In the genomic region with DNA sequence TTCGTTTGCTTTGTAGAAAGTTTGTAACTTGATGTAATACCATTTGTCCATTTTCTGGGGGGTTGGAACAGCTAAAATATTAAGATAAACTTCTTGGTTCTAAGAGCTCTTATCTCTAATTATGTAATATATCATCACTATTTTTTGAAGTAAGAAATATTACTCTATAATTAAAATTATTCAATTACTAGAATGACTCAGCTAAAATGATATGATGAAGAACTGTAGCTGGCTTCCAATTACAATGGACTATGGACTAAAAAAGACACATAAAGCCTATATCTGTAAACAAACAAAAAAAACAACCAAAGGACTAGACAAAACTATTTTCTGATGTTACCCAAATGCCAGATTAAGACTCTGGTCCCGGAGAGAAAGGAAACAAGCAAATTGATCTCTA, we compare ENCODE assay signal across 26 cellular contexts.
"Had no signal": no experiment of that assay in that cellular context is flagged by ENCODE, and none has a peak within 500 bp of the region (broad histone marks: within the 10 kb centered on the region; RNA-seq: fewer than 3 reads in every experiment).

No MANE protein-coding gene starts in this region.

- H3K27me3 Mint-ChIP-seq: dendritic cell treated with granulocyte-macrophage colony-stimulating factor and Interleukin-4, amounts not matched to agents 40 ng/mL and 50 ng/mL, for 4 days; effector memory CD8-positive, alpha-beta T cell; naive thymus-derived CD4-positive, alpha-beta T cell had no signal

- H3K4me3 Mint-ChIP-seq: dendritic cell treated with granulocyte-macrophage colony-stimulating factor and Interleukin-4, amounts not matched to agents 40 ng/mL and 50 ng/mL, for 4 days; effector memory CD8-positive, alpha-beta T cell; endodermal cell; naive thymus-derived CD4-positive, alpha-beta T cell had no signal

- H3K4me3 ChIP-seq: esophagus squamous epithelium, gastrocnemius medialis, heart right ventricle, left lung, lower lobe of right lung had no signal

- H3K27me3 ChIP-seq: esophagus squamous epithelium, gastrocnemius medialis, heart right ventricle, left lung had no signal

- DNase-seq: cortex of kidney; effector CD8-positive, alpha-beta T cell; effector memory CD8-positive, alpha-beta T cell; endodermal cell; erythroblast; esophagus squamous epithelium; foreskin fibroblast; foreskin melanocyte; gastrocnemius medialis; glutamatergic neuron; head of caudate nucleus; heart right ventricle; hippocampal formation; left cardiac atrium; left lung; left ventricle myocardium superior; lower lobe of right lung; mesenchymal stem cell; midbrain; naive thymus-derived CD4-positive, alpha-beta T cell had no signal

- FAIRE-seq: endometrium, islet of Langerhans, keratinocyte had no signal

- H3K27ac ChIP-seq: epithelial cell of prostate, esophagus squamous epithelium, gastrocnemius medialis, heart right ventricle, left lung, lower lobe of right lung had no signal

- H3K27ac Mint-ChIP-seq: dendritic cell treated with granulocyte-macrophage colony-stimulating factor and Interleukin-4, amounts not matched to agents 40 ng/mL and 50 ng/mL, for 4 days; effector memory CD8-positive, alpha-beta T cell; endodermal cell; naive thymus-derived CD4-positive, alpha-beta T cell had no signal

- H3K4me1 ChIP-seq: esophagus squamous epithelium, gastrocnemius medialis, heart right ventricle, left lung, lower lobe of right lung had no signal

- ATAC-seq: effector memory CD8-positive, alpha-beta T cell; esophagus mucosa; gastrocnemius medialis; heart right ventricle; left cardiac atrium; left lung; left ventricle myocardium superior; lower lobe of right lung; naive thymus-derived CD4-positive, alpha-beta T cell had no signal

- H3K36me3 Mint-ChIP-seq: naive thymus-derived CD4-positive, alpha-beta T cell had no signal

- H3K9me3 Mint-ChIP-seq: dendritic cell treated with granulocyte-macrophage colony-stimulating factor and Interleukin-4, amounts not matched to agents 40 ng/mL and 50 ng/mL, for 4 days; effector memory CD8-positive, alpha-beta T cell; endodermal cell had no signal

- H3K9me3 ChIP-seq: esophagus squamous epithelium, gastrocnemius medialis, heart right ventricle, left lung, lower lobe of right lung had no signal

- H3K36me3 ChIP-seq: esophagus squamous epithelium, gastrocnemius medialis, heart right ventricle, left lung, lower lobe of right lung had no signal

- H3K4me1 Mint-ChIP-seq: endodermal cell; naive thymus-derived CD4-positive, alpha-beta T cell had no signal
